18 cellular contexts compared by ENCODE assay signal in the genomic region with DNA sequence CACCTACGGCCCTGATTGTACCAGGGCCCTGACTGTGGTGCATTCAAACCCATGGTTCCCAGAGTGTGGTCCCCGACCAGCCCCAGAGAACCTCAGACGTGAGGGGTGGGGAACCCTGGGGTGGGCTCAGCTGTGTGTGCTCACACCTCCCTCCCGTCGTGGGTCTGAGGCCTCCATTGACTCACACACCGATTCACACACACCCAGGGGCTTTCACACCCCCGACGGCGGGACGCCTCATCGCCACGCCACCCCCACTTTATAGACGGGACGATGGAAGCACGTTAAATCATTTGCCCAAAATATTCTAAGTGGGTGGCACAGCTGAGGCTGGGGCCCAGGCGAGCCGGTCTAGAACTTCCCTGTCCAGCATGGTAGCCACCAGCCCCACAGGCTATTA.
"Had no signal": no experiment of that assay in that cellular context is flagged by ENCODE, and none has a peak within 500 bp of the region (broad histone marks: within the 10 kb centered on the region; RNA-seq: fewer than 3 reads in every experiment).

No MANE protein-coding gene starts in this region.

- H3K36me3 Mint-ChIP-seq: activated CD8-positive, alpha-beta memory T cell treated with anti-CD3 and anti-CD28 coated beads, Interleukin-2, amount 10 ng/mL, durations not matched to agents 7 days and 5 days; activated naive CD8-positive, alpha-beta T cell; type B pancreatic cell had no signal

- H3K9me3 Mint-ChIP-seq: activated T-cell treated with anti-CD3 and anti-CD28 coated beads, Interleukin-2, amount 50 U/mL, for 24 hours; type B pancreatic cell had no signal

- DNase-seq: activated CD4-positive, alpha-beta T cell treated with anti-CD3 and anti-CD28 coated beads for 1 hour; activated CD4-positive, alpha-beta T cell treated with anti-CD3 and anti-CD28 coated beads, Interleukin-2, amount 50 U/mL, for 48 hours; activated CD8-positive, alpha-beta memory T cell treated with anti-CD3 and anti-CD28 coated beads, Interleukin-2, amount 10 ng/mL, durations not matched to agents 7 days and 5 days; activated effector memory CD4-positive, alpha-beta T cell treated with anti-CD3 and anti-CD28 coated beads, Interleukin-2, amount 50 U/mL, for 16 hours; activated T-cell treated with anti-CD3 and anti-CD28 coated beads, Interleukin-2, amount 50 U/mL, for 24 hours; anterior cingulate cortex; esophagus squamous epithelium; foreskin keratinocyte; nucleus accumbens; sigmoid colon; stimulated activated CD4-positive, alpha-beta T cell treated with anti-CD3 and anti-CD28 coated beads, Interleukin-2, amount 100 ng/mL, for 24 hours; stimulated activated naive CD4-positive, alpha-beta T cell treated with Interleukin-2 at 50 U/mL for 16 hours; T-helper 9 cell had no signal

- H3K4me3 ChIP-seq: esophagus squamous epithelium, left lung, sigmoid colon, suprapubic skin had no signal

- H3K27me3 Mint-ChIP-seq: activated CD8-positive, alpha-beta memory T cell treated with anti-CD3 and anti-CD28 coated beads, Interleukin-2, amount 10 ng/mL, durations not matched to agents 7 days and 5 days; activated naive CD8-positive, alpha-beta T cell; activated T-cell treated with anti-CD3 and anti-CD28 coated beads, Interleukin-2, amount 50 U/mL, for 24 hours had no signal

- H3K4me3 Mint-ChIP-seq: activated CD8-positive, alpha-beta memory T cell treated with anti-CD3 and anti-CD28 coated beads, Interleukin-2, amount 10 ng/mL, durations not matched to agents 7 days and 5 days; activated naive CD8-positive, alpha-beta T cell; activated T-cell treated with anti-CD3 and anti-CD28 coated beads, Interleukin-2, amount 50 U/mL, for 24 hours had no signal

- ATAC-seq: activated CD8-positive, alpha-beta memory T cell treated with anti-CD3 and anti-CD28 coated beads, Interleukin-2, amount 10 ng/mL, durations not matched to agents 7 days and 5 days; foreskin keratinocyte; left lung had no signal

- H3K36me3 ChIP-seq: esophagus squamous epithelium, left lung, sigmoid colon, suprapubic skin had no signal

- H3K27ac ChIP-seq: esophagus squamous epithelium, foreskin keratinocyte, left lung, sigmoid colon, suprapubic skin had no signal

- H3K27ac Mint-ChIP-seq: activated T-cell treated with anti-CD3 and anti-CD28 coated beads, Interleukin-2, amount 50 U/mL, for 24 hours; progenitor cell of endocrine pancreas; type B pancreatic cell had no signal

- H3K4me1 ChIP-seq: foreskin keratinocyte had no signal

- H3K9me3 ChIP-seq: esophagus squamous epithelium, left lung, sigmoid colon, suprapubic skin had no signal
